ENCODE assay signal across 9 cellular contexts in genomic region chr12:82517027-82517426, GRCh38.
A peak's percentile ranks its signal among the peaks of the same experiment; 100 is the strongest.
DNase-seq lines count a peak whose midpoint lies in the region; ATAC-seq and TF ChIP-seq lines count a peak whose summit lies in the region.
"Had no signal": no experiment of that assay in that cellular context is flagged by ENCODE, and none has a peak within 500 bp of the region (broad histone marks: within the 10 kb centered on the region; RNA-seq: fewer than 3 reads in every experiment).

No MANE protein-coding gene starts in this region.

- H3K9me3 Mint-ChIP-seq in HFFc6 = no peaks in the 10 kb centered on the region
- H3K9me3 Mint-ChIP-seq in naive thymus-derived CD8-positive, alpha-beta T cell = peaks cover 0 to 2% (median 0%) of the 10 kb centered on the region in 9 donors
- H3K9me3 Mint-ChIP-seq: naive B cell had no signal

- H3K27me3 ChIP-seq in tibial nerve = no peaks in the 10 kb centered on the region

- peak; percentile 81 for ATAC-seq in GM18519 (IDR thresholded peaks at IDR 0.05; ENCODE audit: low FRiP score, unreplicated experiment)
- ATAC-seq in naive thymus-derived CD8-positive, alpha-beta T cell = no peak

- H3K27me3 Mint-ChIP-seq in HFFc6 (ENCODE audit: insufficient read depth) = no peaks in the 10 kb centered on the region
- peaks cover 0 to 3% (median 0%) of the 10 kb centered on the region in 5 donors for H3K27me3 Mint-ChIP-seq in naive thymus-derived CD8-positive, alpha-beta T cell

- no peaks in the 10 kb centered on the region for H3K4me1 ChIP-seq in tibial nerve

- no peak for TF ChIP-seq EP300 in tibial nerve (IDR thresholded peaks at IDR 0.05)

- TF ChIP-seq POLR2A in tibial nerve (IDR thresholded peaks at IDR 0.05) = no peak

- H3K9me3 ChIP-seq in tibial nerve = peaks cover 0 to 3% (median 0%) of the 10 kb centered on the region in 4 donors

- H3K4me1 Mint-ChIP-seq in HFFc6 (ENCODE audit: low read depth) = no peaks in the 10 kb centered on the region
- no peaks in the 10 kb centered on the region for H3K4me1 Mint-ChIP-seq in naive thymus-derived CD8-positive, alpha-beta T cell
- H3K4me1 Mint-ChIP-seq: naive B cell had no signal

- no peak overlapping the region for H3K4me3 ChIP-seq in tibial nerve

- H3K27ac ChIP-seq in tibial nerve = no peak overlapping the region

- no peaks in the 10 kb centered on the region for H3K36me3 Mint-ChIP-seq in HFFc6 (ENCODE audit: low read depth)
- no peaks in the 10 kb centered on the region for H3K36me3 Mint-ChIP-seq in naive thymus-derived CD8-positive, alpha-beta T cell
- H3K36me3 Mint-ChIP-seq: naive B cell had no signal

- DNase-seq in HFFc6 (no peak), NCI-H226 (peak; percentile 30), iPS DF 19.7 (ENCODE audit: low read depth, low spot score) (peak; percentile 28), NCI-H1092 treated with DMSO at 0.1 percent for 48 hours (lab: John Stamatoyannopoulos, UW) (no peak), tibial nerve (ENCODE audit: low spot score in 2 of 2) (no peak), AG20443 (ENCODE audit: low spot score) (no peak)
- DNase-seq in naive thymus-derived CD8-positive, alpha-beta T cell = no peak
- DNase-seq: naive B cell had no signal

- H3K27ac Mint-ChIP-seq in HFFc6 = no peak overlapping the region
- no peak overlapping the region for H3K27ac Mint-ChIP-seq in naive thymus-derived CD8-positive, alpha-beta T cell
- H3K27ac Mint-ChIP-seq: naive B cell had no signal

- POLR2A ChIA-PET in naive thymus-derived CD8-positive, alpha-beta T cell (lab: Charles Lee) = no interaction called here

- no peak overlapping the region for H3K4me3 Mint-ChIP-seq in HFFc6
- no peak overlapping the region for H3K4me3 Mint-ChIP-seq in naive thymus-derived CD8-positive, alpha-beta T cell
- H3K4me3 Mint-ChIP-seq: naive B cell had no signal

- peak; percentile 47; the same call in 1 of the 2 replicates for TF ChIP-seq CTCF in HFFc6 (IDR thresholded peaks at IDR 0.05)
- TF ChIP-seq CTCF in tibial nerve (IDR thresholded peaks at IDR 0.05) = no peak

- no peaks in the 10 kb centered on the region for H3K36me3 ChIP-seq in tibial nerve

Comparison
In these comparisons a context has a peak if more than half of its experiments do, and no peak if none do; other contexts are left out.
1. DNase-seq: peak in NCI-H226 (single experiment) and iPS DF 19.7 (single experiment); none in HFFc6 (single experiment), NCI-H1092 treated with DMSO at 0.1 percent for 48 hours (single experiment), tibial nerve (0 of 2), AG20443 (single experiment) and naive thymus-derived CD8-positive, alpha-beta T cell (0 of 10).